In the genomic region with DNA sequence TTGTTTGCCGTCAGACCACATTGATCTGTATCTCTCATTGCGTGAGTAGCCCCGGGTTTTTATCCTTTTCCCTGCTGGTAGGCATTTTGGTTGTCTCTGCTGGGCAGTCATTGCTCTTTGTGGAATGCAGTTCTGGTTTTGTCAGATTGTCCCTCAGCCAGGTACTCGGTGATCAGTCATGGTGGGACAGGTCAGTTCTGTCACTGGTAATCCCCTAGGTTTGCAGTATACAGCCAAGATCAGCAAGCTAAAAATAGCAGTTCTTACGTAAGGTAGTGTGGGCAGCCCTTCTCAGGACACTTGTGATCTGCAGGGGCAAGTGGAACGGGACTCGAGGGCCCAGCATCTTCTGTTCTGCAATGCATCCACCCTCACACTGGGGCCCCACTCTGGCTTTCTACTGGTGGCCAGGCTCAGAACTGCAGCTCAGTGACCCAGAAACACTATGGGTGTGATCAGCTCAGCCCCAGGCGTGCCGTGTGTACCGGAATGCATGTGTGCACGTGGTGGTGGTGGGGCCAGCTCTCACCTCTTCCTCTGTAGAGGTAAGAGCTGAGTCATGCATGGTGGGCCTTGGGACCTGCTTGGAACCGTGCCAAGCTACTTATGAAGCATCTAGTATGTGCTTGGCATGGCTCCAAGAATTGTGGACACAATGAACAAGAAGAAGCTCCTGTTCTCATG, we compare ENCODE assay signal across 8 cellular contexts.
DNase-seq lines count a peak whose midpoint lies in the region; ATAC-seq lines count a peak whose summit lies in the region.

No MANE protein-coding gene starts in this region.

- H3K9me3 Mint-ChIP-seq in activated naive CD4-positive, alpha-beta T cell treated with anti-CD3 and anti-CD28 coated beads, Interleukin-2, amount 50 U/mL, for 24 hours: no peaks in the 10 kb centered on the region

- H3K27me3 Mint-ChIP-seq in activated naive CD4-positive, alpha-beta T cell treated with anti-CD3 and anti-CD28 coated beads, Interleukin-2, amount 50 U/mL, for 24 hours: no peaks in the 10 kb centered on the region

- H3K4me3 Mint-ChIP-seq in activated naive CD4-positive, alpha-beta T cell treated with anti-CD3 and anti-CD28 coated beads, Interleukin-2, amount 50 U/mL, for 24 hours: peak overlapping the region; percentile 57

- peak overlapping the region; percentile 94 for H3K27ac Mint-ChIP-seq in activated naive CD4-positive, alpha-beta T cell treated with anti-CD3 and anti-CD28 coated beads, Interleukin-2, amount 50 U/mL, for 24 hours

- DNase-seq in SKM-1 treated with dmso at 0.1 percent for 144 hours (lab: John Stamatoyannopoulos, UW; ENCODE audit: unreplicated experiment) (peak; percentile 20), SKM-1 (lab: John Stamatoyannopoulos, UW; ENCODE audit: unreplicated experiment) (no peak), SHP77 treated with DMSO at 0.1 percent for 48 hours (lab: John Stamatoyannopoulos, UW) (peak; percentile 64), kidney tubule cell (ENCODE audit: low spot score) (peak; percentile 94), NCI-H526 (lab: John Stamatoyannopoulos, UW) (no peak)
- DNase-seq in stimulated activated CD8-positive, alpha-beta memory T cell treated with anti-CD3 and anti-CD28 coated beads, Interleukin-15, amount 100 ng/mL, for 4 hours (ENCODE audit: low read depth in 2 of 2): peak; percentile 77 to 87

- peaks cover 3% of the 10 kb centered on the region for H3K36me3 Mint-ChIP-seq in activated naive CD4-positive, alpha-beta T cell treated with anti-CD3 and anti-CD28 coated beads, Interleukin-2, amount 50 U/mL, for 24 hours

- peak; percentile 70 for ATAC-seq in HG03039 (IDR thresholded peaks at IDR 0.05; ENCODE audit: unreplicated experiment)

- peaks cover 94% of the 10 kb centered on the region for H3K4me1 Mint-ChIP-seq in activated naive CD4-positive, alpha-beta T cell treated with anti-CD3 and anti-CD28 coated beads, Interleukin-2, amount 50 U/mL, for 24 hours

Comparison
In these comparisons a context has a peak if more than half of its experiments do, and no peak if none do; other contexts are left out.
1. DNase-seq: peak in SKM-1 treated with dmso at 0.1 percent for 144 hours (single experiment), SHP77 treated with DMSO at 0.1 percent for 48 hours (single experiment), kidney tubule cell (single experiment) and stimulated activated CD8-positive, alpha-beta memory T cell treated with anti-CD3 and anti-CD28 coated beads, Interleukin-15, amount 100 ng/mL, for 4 hours (2 of 2); none in SKM-1 (single experiment) and NCI-H526 (0 of 2).